ENCODE assay signal across 20 cellular contexts in genomic region chr1:23437355-23437664, GRCh38. TPM values are rescaled to one million over a fixed set of nuclear protein-coding genes. Genes with fewer than 3 reads are reported as not detected.
"Had no signal": no experiment of that assay in that cellular context is flagged by ENCODE, and none has a peak within 500 bp of the region (broad histone marks: within the 10 kb centered on the region; RNA-seq: fewer than 3 reads in every experiment).

No MANE protein-coding gene starts in this region.

- DNase-seq: activated gamma-delta T cell; activated naive CD8-positive, alpha-beta T cell treated with anti-CD3 and anti-CD28 coated beads, Interleukin-2, amount 10 ng/mL, durations not matched to agents 7 days and 5 days; cortex of kidney; mammary epithelial cell; naive B cell; nucleus accumbens; psoas muscle; sigmoid colon had no signal

- H3K4me1 ChIP-seq: ascending aorta, gastroesophageal sphincter, pancreas, psoas muscle, sigmoid colon had no signal

- H3K4me3 Mint-ChIP-seq: activated naive CD4-positive, alpha-beta T cell treated with anti-CD3 and anti-CD28 coated beads, Interleukin-2, amount 10 ng/mL, durations not matched to agents 7 days and 5 days; activated naive CD8-positive, alpha-beta T cell treated with anti-CD3 and anti-CD28 coated beads, Interleukin-2, amount 10 ng/mL, durations not matched to agents 7 days and 5 days; activated T-helper 1 cell treated with anti-CD3 and anti-CD28 coated beads, Interleukin-12 subunit alpha, Interleukin-12 subunit beta, Interleukin-2, Interleukin-4 antibody, amounts not matched to agents 30 ng/mL and 10 ng/mL and 1 ng/mL, durations not matched to agents 14 hours and 24 hours and 36 hours; brain; nephron progenitor cell had no signal

- H3K27me3 ChIP-seq: ascending aorta, gastroesophageal sphincter, hepatocyte, pancreas, sigmoid colon, tibial nerve had no signal

- H3K36me3 Mint-ChIP-seq: activated naive CD4-positive, alpha-beta T cell treated with anti-CD3 and anti-CD28 coated beads, Interleukin-2, amount 10 ng/mL, durations not matched to agents 7 days and 5 days; activated naive CD8-positive, alpha-beta T cell treated with anti-CD3 and anti-CD28 coated beads, Interleukin-2, amount 10 ng/mL, durations not matched to agents 7 days and 5 days; naive B cell had no signal

- H3K27ac ChIP-seq: ascending aorta, hepatocyte, pancreas, psoas muscle, sigmoid colon, VCaP had no signal

- H3K9me3 Mint-ChIP-seq: activated naive CD4-positive, alpha-beta T cell treated with anti-CD3 and anti-CD28 coated beads, Interleukin-2, amount 10 ng/mL, durations not matched to agents 7 days and 5 days; activated naive CD8-positive, alpha-beta T cell treated with anti-CD3 and anti-CD28 coated beads, Interleukin-2, amount 10 ng/mL, durations not matched to agents 7 days and 5 days; activated T-helper 1 cell treated with anti-CD3 and anti-CD28 coated beads, Interleukin-12 subunit alpha, Interleukin-12 subunit beta, Interleukin-2, Interleukin-4 antibody, amounts not matched to agents 30 ng/mL and 10 ng/mL and 1 ng/mL, durations not matched to agents 14 hours and 24 hours and 36 hours; brain; naive B cell; nephron progenitor cell had no signal

- H3K9me3 ChIP-seq: ascending aorta, gastroesophageal sphincter, pancreas, psoas muscle, sigmoid colon, tibial nerve had no signal

- H3K4me3 ChIP-seq: ascending aorta, gastroesophageal sphincter, hepatocyte, pancreas, psoas muscle, sigmoid colon, smooth muscle cell, tibial nerve had no signal

- H3K4me1 Mint-ChIP-seq: activated naive CD4-positive, alpha-beta T cell treated with anti-CD3 and anti-CD28 coated beads, Interleukin-2, amount 10 ng/mL, durations not matched to agents 7 days and 5 days; activated naive CD8-positive, alpha-beta T cell treated with anti-CD3 and anti-CD28 coated beads, Interleukin-2, amount 10 ng/mL, durations not matched to agents 7 days and 5 days; brain; nephron progenitor cell had no signal

- ATAC-seq: activated CD4-positive, CD25-positive, alpha-beta regulatory T cell treated with anti-CD3 and anti-CD28 coated beads, Interleukin-2, amount 50 U/mL, for 24 hours; gastroesophageal sphincter had no signal

- H3K27ac Mint-ChIP-seq: activated naive CD4-positive, alpha-beta T cell treated with anti-CD3 and anti-CD28 coated beads, Interleukin-2, amount 10 ng/mL, durations not matched to agents 7 days and 5 days; activated naive CD8-positive, alpha-beta T cell treated with anti-CD3 and anti-CD28 coated beads, Interleukin-2, amount 10 ng/mL, durations not matched to agents 7 days and 5 days; activated T-helper 1 cell treated with anti-CD3 and anti-CD28 coated beads, Interleukin-12 subunit alpha, Interleukin-12 subunit beta, Interleukin-2, Interleukin-4 antibody, amounts not matched to agents 30 ng/mL and 10 ng/mL and 1 ng/mL, durations not matched to agents 14 hours and 24 hours and 36 hours; nephron progenitor cell had no signal

RNA-seq across cellular contexts. Expression of gene ASAP3, which starts 46.7 kb away (rescaled TPM):
- total RNA-seq: activated T-helper 1 cell treated with anti-CD3 and anti-CD28 coated beads, Interleukin-12 subunit alpha, Interleukin-12 subunit beta, Interleukin-2, Interleukin-4 antibody, amounts not matched to agents 30 ng/mL and 10 ng/mL and 1 ng/mL, durations not matched to agents 14 hours and 24 hours and 36 hours had no signal
